1 cellular context compared by ENCODE assay signal in the genomic region with DNA sequence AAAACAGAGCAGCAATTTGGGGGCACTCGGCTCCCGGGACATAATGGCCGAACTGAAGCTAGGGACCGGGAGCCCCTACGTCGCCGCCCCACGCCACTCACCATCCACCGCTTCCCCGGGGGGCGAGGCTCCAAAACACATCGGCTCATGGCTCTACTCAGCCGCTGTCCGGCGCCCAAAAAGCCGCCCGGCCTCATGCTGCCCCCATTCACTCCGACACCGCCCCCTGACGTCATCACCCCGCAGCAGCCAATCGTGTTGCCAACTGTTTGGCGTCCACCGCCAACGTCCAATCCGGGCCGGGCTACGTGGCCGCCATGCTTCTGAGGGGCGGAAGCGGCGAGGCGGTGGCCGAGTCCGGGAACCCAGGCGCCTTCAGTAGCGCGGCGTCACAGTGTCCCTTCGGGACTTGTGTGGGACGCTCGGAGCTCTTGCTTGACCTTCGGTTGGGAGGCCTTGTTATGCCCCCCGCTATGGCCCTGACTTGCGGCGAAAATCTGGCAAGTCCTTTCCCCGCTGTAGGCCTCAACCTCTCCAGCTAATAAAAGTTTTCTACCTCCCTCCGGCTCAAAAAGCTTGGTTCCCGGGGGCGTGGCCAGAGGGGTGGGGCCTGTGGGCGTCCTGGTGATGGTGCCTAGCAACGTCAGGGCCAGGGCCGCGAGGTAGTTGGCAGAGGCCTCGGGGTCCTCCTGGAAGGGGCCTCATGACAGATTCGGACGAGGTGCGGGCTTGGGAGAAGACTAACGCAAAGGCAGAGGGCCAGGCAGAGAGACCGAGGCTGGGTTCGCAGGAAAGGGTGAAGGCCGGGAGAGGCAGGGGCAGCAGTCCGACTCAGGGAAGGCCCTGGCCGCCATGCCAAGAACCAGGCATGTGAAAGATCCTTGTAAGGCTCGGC.
TF ChIP-seq lines count a peak whose summit lies in the region.

A gene with protein sequence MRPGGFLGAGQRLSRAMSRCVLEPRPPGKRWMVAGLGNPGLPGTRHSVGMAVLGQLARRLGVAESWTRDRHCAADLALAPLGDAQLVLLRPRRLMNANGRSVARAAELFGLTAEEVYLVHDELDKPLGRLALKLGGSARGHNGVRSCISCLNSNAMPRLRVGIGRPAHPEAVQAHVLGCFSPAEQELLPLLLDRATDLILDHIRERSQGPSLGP (minus strand): TSS at position 221 of the 895 bp plus-strand sequence. CDS start 24 bp downstream, at position 197.
A gene with protein sequence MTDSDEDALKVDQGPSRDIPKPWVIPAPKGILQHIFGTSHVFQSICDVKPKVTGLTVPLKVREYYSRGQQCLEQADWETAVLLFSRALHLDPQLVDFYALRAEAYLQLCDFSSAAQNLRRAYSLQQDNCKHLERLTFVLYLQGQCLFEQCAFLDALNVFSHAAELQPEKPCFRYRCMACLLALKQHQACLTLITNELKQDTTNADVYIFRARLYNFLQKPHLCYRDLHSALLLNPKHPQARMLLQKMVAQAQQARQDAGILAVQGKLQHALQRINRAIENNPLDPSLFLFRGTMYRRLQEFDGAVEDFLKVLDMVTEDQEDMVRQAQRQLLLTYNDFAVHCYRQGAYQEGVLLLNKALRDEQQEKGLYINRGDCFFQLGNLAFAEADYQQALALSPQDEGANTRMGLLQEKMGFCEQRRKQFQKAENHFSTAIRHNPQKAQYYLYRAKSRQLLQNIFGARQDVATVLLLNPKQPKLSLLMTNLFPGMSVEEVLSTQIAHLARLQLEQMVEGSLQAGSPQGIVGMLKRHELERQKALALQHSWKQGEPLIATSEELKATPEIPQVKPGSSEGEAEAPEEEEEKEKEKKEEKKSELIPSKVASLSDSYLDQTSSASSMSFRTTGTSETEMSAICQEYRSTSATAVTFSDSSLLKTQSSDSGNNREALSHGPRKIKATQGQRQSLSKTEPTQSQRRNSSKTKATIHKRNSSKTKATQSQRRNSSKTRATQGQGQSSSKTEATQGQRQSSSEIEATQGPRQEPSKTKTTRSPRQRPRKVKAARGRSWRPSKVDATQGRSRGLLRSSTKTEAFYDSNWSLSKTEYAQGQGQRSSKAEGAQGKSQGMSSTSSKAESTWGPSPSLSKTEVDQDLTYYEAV (plus strand): TSS at position 637 of the 895 bp plus-strand sequence. CDS start 67 bp downstream, at position 704.

TF ChIP-seq in GM12878, 131 proteins besides CTCF, POLR2A, EP300 and RAD21 (continued from another document):
- TF ChIP-seq, protein P1, sequence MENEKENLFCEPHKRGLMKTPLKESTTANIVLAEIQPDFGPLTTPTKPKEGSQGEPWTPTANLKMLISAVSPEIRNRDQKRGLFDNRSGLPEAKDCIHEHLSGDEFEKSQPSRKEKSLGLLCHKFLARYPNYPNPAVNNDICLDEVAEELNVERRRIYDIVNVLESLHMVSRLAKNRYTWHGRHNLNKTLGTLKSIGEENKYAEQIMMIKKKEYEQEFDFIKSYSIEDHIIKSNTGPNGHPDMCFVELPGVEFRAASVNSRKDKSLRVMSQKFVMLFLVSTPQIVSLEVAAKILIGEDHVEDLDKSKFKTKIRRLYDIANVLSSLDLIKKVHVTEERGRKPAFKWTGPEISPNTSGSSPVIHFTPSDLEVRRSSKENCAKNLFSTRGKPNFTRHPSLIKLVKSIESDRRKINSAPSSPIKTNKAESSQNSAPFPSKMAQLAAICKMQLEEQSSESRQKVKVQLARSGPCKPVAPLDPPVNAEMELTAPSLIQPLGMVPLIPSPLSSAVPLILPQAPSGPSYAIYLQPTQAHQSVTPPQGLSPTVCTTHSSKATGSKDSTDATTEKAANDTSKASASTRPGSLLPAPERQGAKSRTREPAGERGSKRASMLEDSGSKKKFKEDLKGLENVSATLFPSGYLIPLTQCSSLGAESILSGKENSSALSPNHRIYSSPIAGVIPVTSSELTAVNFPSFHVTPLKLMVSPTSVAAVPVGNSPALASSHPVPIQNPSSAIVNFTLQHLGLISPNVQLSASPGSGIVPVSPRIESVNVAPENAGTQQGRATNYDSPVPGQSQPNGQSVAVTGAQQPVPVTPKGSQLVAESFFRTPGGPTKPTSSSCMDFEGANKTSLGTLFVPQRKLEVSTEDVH (IDR thresholded peaks at IDR 0.05; ENCODE audit: low read depth, partially characterized antibody), result peak; percentile 51
